ENCODE assay signal across 8 cellular contexts in genomic region chr20:33490934-33491656, GRCh38. TPM values are rescaled to one million over a fixed set of nuclear protein-coding genes. Genes with fewer than 3 reads are reported as not detected.
DNase-seq lines count a peak whose midpoint lies in the region; ATAC-seq and TF ChIP-seq lines count a peak whose summit lies in the region.

No MANE protein-coding gene starts in this region.

- no peak overlapping the region for H2BK120ac ChIP-seq in IMR-90 (ENCODE audit: low read depth, low read length)

- no peak for ATAC-seq in IMR-90 (ENCODE audit: low read depth)
- no peak for ATAC-seq in GM21423 (IDR thresholded peaks at IDR 0.05; ENCODE audit: unreplicated experiment)
- no peak for ATAC-seq in HG02885 (IDR thresholded peaks at IDR 0.05; ENCODE audit: poor library complexity, unreplicated experiment)

- peak overlapping the region; percentile 57; the same call in 1 of the 2 replicates for H2AK5ac ChIP-seq in IMR-90 (ENCODE audit: low read depth, low read length)

- peak overlapping the region; percentile 89 for H3K9ac ChIP-seq in IMR-90 (ENCODE audit: low read depth, low read length)

- no peak overlapping the region for H2BK15ac ChIP-seq in IMR-90 (ENCODE audit: low read depth, low read length)

- H3K79me1 ChIP-seq in IMR-90 (ENCODE audit: low read depth in 1 of 2, low read length in 2 of 2) = peaks cover 22 to 33% of the 10 kb centered on the region in 2 experiments

- peaks cover 4% of the 10 kb centered on the region; the same call in 1 of the 2 replicates for H4K20me1 ChIP-seq in IMR-90 (ENCODE audit: insufficient read depth, low read length)

- intact Hi-C loops in IMR-90 (cut with micrococcal nuclease) = loop anchor here (5.0 kb wide), 1 partner anchor 41 kb away; no protein-coding TSS in a partner anchor

- peak overlapping the region; percentile 99 for H3K4me2 ChIP-seq in IMR-90 (ENCODE audit: low read depth, low read length)

- peak overlapping the region; percentile 21 for H2BK5ac ChIP-seq in IMR-90 (ENCODE audit: low read depth, low read length, poor library complexity, severe bottlenecking)

- H3K23ac ChIP-seq in IMR-90 (ENCODE audit: low read depth, low read length) = peak overlapping the region; percentile 94

- H3K4me3 ChIP-seq in AG10803 (ENCODE audit: low read length) (peak overlapping the region; percentile 82), IMR-90 (ENCODE audit: insufficient read depth, low read depth, low read length) (peak overlapping the region; percentile 76), cardiac fibroblast (replicated peaks in 1 of 2; ENCODE audit: low read depth in 2 of 2, low read length in 2 of 2) (peak overlapping the region; percentile 78 to 79), muscle layer of duodenum (ENCODE audit: low read depth in 1 of 2, low read length in 2 of 2) (peak overlapping the region; percentile 90 to 92)

- DNase-seq in AG10803 (ENCODE audit: low read depth) (no peak), IMR-90 (no peak), cardiac fibroblast (ENCODE audit: low read depth in 2 of 2) (peak in 1 of 2 donors; percentile 13), ecto neural progenitor cell (ENCODE audit: low spot score) (no peak)
- DNase-seq in activated CD4-positive, alpha-beta T cell treated with anti-CD3 and anti-CD28 coated beads, Interleukin-2, amount 50 U/mL, for 1 hour = no peak

- WGBS in IMR-90 (ENCODE audit: extremely low coverage in 2 of 2, insufficient read length in 1 of 2), 2 experiments = no CpG with 5 or more reads among the region's 8 CpGs

- no peak for TF ChIP-seq POLR2A in IMR-90 (IDR thresholded peaks at IDR 0.05; ENCODE audit: low read depth, low read length)

- in situ Hi-C loops in IMR-90 (cut with MboI; ENCODE audit: low sequenced_read_pairs) = no loop called here

- H2AK9ac ChIP-seq in IMR-90 (replicated peaks; ENCODE audit: low read depth, low read length, poor library complexity) = peak overlapping the region; percentile 92

- no peak overlapping the region for H2BK20ac ChIP-seq in IMR-90 (ENCODE audit: low read depth, low read length)

- TF ChIP-seq CTCF in AG10803 (conservative IDR thresholded peaks at IDR 0.05; ENCODE audit: low read length) (no peak), IMR-90 (conservative IDR thresholded peaks at IDR 0.05; ENCODE audit: low read depth, low read length) (no peak), cardiac fibroblast (IDR thresholded peaks at IDR 0.05; ENCODE audit: low read depth, low read length) (no peak)

- no TSS peak for BruUV-seq in IMR-90 (replicated peaks; lab: Mats Ljungman, UMichigan)

- POLR2A ChIA-PET in IMR-90 (lab: Charles Lee; ENCODE audit: unreplicated experiment) = interaction anchor here (0.6 to 0.7 kb wide), 2 partner anchors 512 to 1793 kb away, joined by 3 to 4 read pairs; no protein-coding TSS in a partner anchor

- H3K56ac ChIP-seq in IMR-90 (ENCODE audit: extremely low read depth, insufficient read depth, low read length) = peak overlapping the region; percentile 60; the same call in 1 of the 2 replicates

- CTCF ChIA-PET in IMR-90 (lab: Yijun Ruan, JAX) = no interaction called here

- H4K91ac ChIP-seq in IMR-90 (ENCODE audit: insufficient read depth, low read depth, low read length) = 0 out of 2 replicates have a peak overlapping the region, but pooled peaks have one; percentile 6

- no peaks in the 10 kb centered on the region for H3K4me1 ChIP-seq in IMR-90 (ENCODE audit: control insufficient read depth, insufficient read depth, low read length)
- peaks cover 3 to 14% of the 10 kb centered on the region in 2 donors for H3K4me1 ChIP-seq in muscle layer of duodenum (ENCODE audit: control insufficient read depth in 1 of 2, insufficient read depth in 2 of 2, low read length in 2 of 2)

- peaks cover 4% of the 10 kb centered on the region for H3K36me3 ChIP-seq in IMR-90 (ENCODE audit: control insufficient read depth, insufficient read depth, low read length)
- H3K36me3 ChIP-seq in muscle layer of duodenum (ENCODE audit: control insufficient read depth in 1 of 2, insufficient read depth in 2 of 2, low read length in 2 of 2) = no peaks in the 10 kb centered on the region

- peak overlapping the region in 1 of 2 experiments; percentile 53; a peak in 2 of 4 replicates for H4K8ac ChIP-seq in IMR-90 (ENCODE audit: low read depth in 2 of 2, low read length in 2 of 2)

- peak overlapping the region; percentile 15 for H4K5ac ChIP-seq in IMR-90 (ENCODE audit: low read depth, low read length)

- H3K27ac ChIP-seq in IMR-90 (ENCODE audit: insufficient read depth, low read length) (peak overlapping the region; percentile 46), muscle layer of duodenum (ENCODE audit: low read length) (peak overlapping the region; percentile 82)

- dilution Hi-C loops in IMR-90 (cut with HindIII; ENCODE audit: low sequenced_read_pairs, unreplicated experiment) = no loop called here

- no peaks in the 10 kb centered on the region for H3K9me1 ChIP-seq in IMR-90 (ENCODE audit: insufficient read depth, low read length)

- H3K27me3 ChIP-seq in IMR-90 (ENCODE audit: control insufficient read depth, insufficient read depth, low read length) (no peaks in the 10 kb centered on the region), muscle layer of duodenum (ENCODE audit: low read depth, low read length) (no peaks in the 10 kb centered on the region)

- H2AFZ ChIP-seq in IMR-90 (replicated peaks; ENCODE audit: low read length, poor library complexity) = peak overlapping the region; percentile 96

- peak overlapping the region; percentile 14; the same call in 1 of the 2 replicates for H3K18ac ChIP-seq in IMR-90 (ENCODE audit: low read depth, low read length)

- no peak for TF ChIP-seq RAD21 in IMR-90 (IDR thresholded peaks at IDR 0.05; ENCODE audit: low read length)

- no peaks in the 10 kb centered on the region for H3K9me3 ChIP-seq in IMR-90 (ENCODE audit: control insufficient read depth, insufficient read depth, low read length)
- no peaks in the 10 kb centered on the region for H3K9me3 ChIP-seq in muscle layer of duodenum (ENCODE audit: control insufficient read depth in 1 of 2, low read length in 2 of 2)

- peak overlapping the region; percentile 45; the same call in 1 of the 2 replicates for H3K4ac ChIP-seq in IMR-90 (ENCODE audit: low read depth, low read length)

- H3K14ac ChIP-seq in IMR-90 (replicated peaks; ENCODE audit: low read depth, low read length) = peak overlapping the region; percentile 22; the same call in 1 of the 2 replicates

TF ChIP-seq in IMR-90, 13 proteins besides CTCF, POLR2A, EP300 and RAD21:
- TF ChIP-seq RFX5 (IDR thresholded peaks at IDR 0.05; ENCODE audit: low read depth, low read length) (no peak), CHD1 (IDR thresholded peaks at IDR 0.05; ENCODE audit: low read depth, low read length) (no peak), USF2 (IDR thresholded peaks at IDR 0.05; ENCODE audit: low read depth, low read length) (no peak), MAZ (IDR thresholded peaks at IDR 0.05; ENCODE audit: borderline replicate concordance, low read depth, low read length) (no peak), CEBPB (IDR thresholded peaks at IDR 0.05; ENCODE audit: low read depth, low read length) (no peak), FOS (IDR thresholded peaks at IDR 0.05; ENCODE audit: low read depth, low read length) (no peak)

RNA-seq across cellular contexts. Expression of gene CBFA2T2, which starts 1.2 kb away (rescaled TPM):
- 3.3 and 3.8 TPM in 2 replicates for total RNA-seq in IMR-90 (2012; rRNA removed)
- 6.2 and 6.3 TPM in 2 replicates for polyA plus RNA-seq in IMR-90 (2012; rRNA removed)
- 4.9 and 6.7 TPM in 2 replicates for polyA plus RNA-seq in IMR-90 (2012; cell fraction: cytosol; rRNA removed)
- polyA plus RNA-seq in IMR-90 (2012; cell fraction: nucleus; rRNA removed; ENCODE audit: low replicate concordance) = 25.6 and 26.9 TPM in 2 replicates

RNA-seq across cellular contexts. Expression of gene SNTA1, which starts 47.5 kb away (rescaled TPM):
- 13.3 and 15.4 TPM in 2 replicates for total RNA-seq in IMR-90 (2012; rRNA removed)
- 10.6 and 12.1 TPM in 2 replicates for polyA plus RNA-seq in IMR-90 (2012; rRNA removed)
- 9.5 and 14.6 TPM in 2 replicates for polyA plus RNA-seq in IMR-90 (2012; cell fraction: cytosol; rRNA removed)
- 5.9 and 10.1 TPM in 2 replicates for polyA plus RNA-seq in IMR-90 (2012; cell fraction: nucleus; rRNA removed; ENCODE audit: low replicate concordance)
